Comparison of ENCODE assay signal across 22 cellular contexts in the genomic region with DNA sequence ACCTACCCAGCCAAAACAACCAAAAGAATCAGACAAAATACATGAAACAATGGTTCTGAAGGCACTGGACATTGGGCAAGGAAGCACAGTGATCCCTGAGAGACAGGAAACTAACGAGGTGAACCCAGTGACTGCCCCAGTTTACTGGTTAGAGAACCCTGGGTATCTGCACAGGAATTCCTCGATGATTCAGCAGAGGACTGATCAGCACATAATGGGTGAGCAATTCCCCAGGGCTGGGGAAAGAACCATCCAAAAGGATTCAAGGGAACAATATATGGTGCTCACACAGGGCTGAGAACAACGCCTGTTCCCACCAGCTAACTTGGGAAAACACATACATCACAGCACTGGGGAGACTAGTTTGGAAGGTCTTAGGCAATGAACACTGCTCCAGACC.
DNase-seq lines count a peak whose midpoint lies in the region; ATAC-seq and TF ChIP-seq lines count a peak whose summit lies in the region.
"Had no signal": no experiment of that assay in that cellular context is flagged by ENCODE, and none has a peak within 500 bp of the region (broad histone marks: within the 10 kb centered on the region; RNA-seq: fewer than 3 reads in every experiment).

No MANE protein-coding gene starts in this region.

- H3F3A ChIP-seq in PC-3 (ENCODE audit: low read length, unreplicated experiment) (no peaks in the 10 kb centered on the region), MM.1S (ENCODE audit: insufficient read depth, low read length) (peaks cover 4% of the 10 kb centered on the region; the same call in 1 of the 2 replicates)

- intact Hi-C loops in PC-3 (cut with micrococcal nuclease), result no loop called here

- TF ChIP-seq CTCF in PC-3 (conservative IDR thresholded peaks at IDR 0.05; ENCODE audit: low read depth, low read length) (no peak), MM.1S (IDR thresholded peaks at IDR 0.05; ENCODE audit: low read length) (no peak)

- H3K27ac ChIP-seq in PC-3 (ENCODE audit: low read length), result no peak overlapping the region
- no peak overlapping the region for H3K27ac ChIP-seq in MM.1S (ENCODE audit: low read length)
- H3K27ac ChIP-seq: BLaER1, cardiac muscle cell, dorsolateral prefrontal cortex, epithelial cell of prostate, psoas muscle, SJSA1, tibial artery had no signal

- CTCF ChIA-PET in PC-3 (lab: Charles Lee), result no interaction called here

- no peaks in the 10 kb centered on the region for H3K9me3 ChIP-seq in PC-3 (ENCODE audit: low read length)
- no peaks in the 10 kb centered on the region for H3K9me3 ChIP-seq in MM.1S (replicated peaks; ENCODE audit: insufficient read depth, low read length)

- H3K9ac ChIP-seq in PC-3 (ENCODE audit: low read length) (no peak overlapping the region), MM.1S (ENCODE audit: low read length) (no peak overlapping the region)
- H3K9ac ChIP-seq: BLaER1 had no signal

- peak; percentile 19 for DNase-seq in ELF-1 (ENCODE audit: low read depth, low spot score)
- peak; percentile 6 for DNase-seq in PC-3
- peak; percentile 56 for DNase-seq in dermis blood vessel endothelial cell
- peak; percentile 65 for DNase-seq in iris pigment epithelial cell (ENCODE audit: low read depth)
- no peak for DNase-seq in NCI-H526 treated with DMSO at 0.1 percent for 48 hours (lab: John Stamatoyannopoulos, UW)
- DNase-seq in MM.1S, result no peak
- DNase-seq in middle frontal gyrus (ENCODE audit: extremely low spot score, low spot score), result no peak
- DNase-seq: activated CD4-positive, alpha-beta T cell treated with anti-CD3 and anti-CD28 coated beads, Interleukin-2, amount 50 U/mL, for 48 hours; activated gamma-delta T cell; dorsolateral prefrontal cortex; GDM1; GOT3; NCI-H1417 treated with DMSO at 0.1 percent for 48 hours; NCI-H69; psoas muscle; stimulated activated CD4-positive, alpha-beta T cell treated with anti-CD3 and anti-CD28 coated beads, Interleukin-4, amount 100 ng/mL, for 1 hour; tibial artery had no signal

- H4K20me1 ChIP-seq in PC-3 (ENCODE audit: low read length) (no peaks in the 10 kb centered on the region), MM.1S (ENCODE audit: insufficient read depth, low read length) (no peaks in the 10 kb centered on the region)
- H4K20me1 ChIP-seq: BLaER1 had no signal

- H3K79me2 ChIP-seq in PC-3 (ENCODE audit: low read length) (no peaks in the 10 kb centered on the region), MM.1S (ENCODE audit: low read length) (no peaks in the 10 kb centered on the region)

- H3K36me3 ChIP-seq in PC-3 (ENCODE audit: low read depth, low read length) (peaks cover 4% of the 10 kb centered on the region; the same call in 1 of the 2 replicates), MM.1S (replicated peaks; ENCODE audit: insufficient read depth, low read length) (no peaks in the 10 kb centered on the region)
- H3K36me3 ChIP-seq: cardiac muscle cell, SJSA1 had no signal

- BruUV-seq in PC-3 (replicated peaks; lab: Mats Ljungman, UMichigan), result no TSS peak

- H3K4me1 ChIP-seq in PC-3 (ENCODE audit: insufficient read depth, low read length) (no peaks in the 10 kb centered on the region), MM.1S (ENCODE audit: low read length) (peaks cover 16% of the 10 kb centered on the region)
- H3K4me1 ChIP-seq: BLaER1, tibial artery had no signal

- no peak for ATAC-seq in PC-3
- no peak for ATAC-seq in HG03457 (IDR thresholded peaks at IDR 0.05; ENCODE audit: unreplicated experiment)
- ATAC-seq: psoas muscle had no signal

- H3K9me2 ChIP-seq in PC-3 (replicated peaks; ENCODE audit: low read length) (no peaks in the 10 kb centered on the region), MM.1S (replicated peaks; ENCODE audit: insufficient read depth, low read length) (no peaks in the 10 kb centered on the region)

- H3K4me2 ChIP-seq in PC-3 (ENCODE audit: low read length) (no peak overlapping the region), MM.1S (ENCODE audit: low read depth, low read length) (no peak overlapping the region)
- H3K4me2 ChIP-seq: BLaER1 had no signal

- POLR2A ChIA-PET in PC-3 (lab: Charles Lee; ENCODE audit: unreplicated experiment), result no interaction called here

- H3K27me3 ChIP-seq in PC-3 (ENCODE audit: low read length), result no peaks in the 10 kb centered on the region
- H3K27me3 ChIP-seq in MM.1S (replicated peaks; ENCODE audit: insufficient read depth, low read length), result no peaks in the 10 kb centered on the region
- H3K27me3 ChIP-seq: BLaER1, cardiac muscle cell, dorsolateral prefrontal cortex, SJSA1, tibial artery had no signal

- H2AFZ ChIP-seq in PC-3 (ENCODE audit: low read length), result no peak overlapping the region
- no peak overlapping the region for H2AFZ ChIP-seq in MM.1S (ENCODE audit: low read length)

- H3K4me3 ChIP-seq in PC-3 (ENCODE audit: low read length) (no peak overlapping the region), MM.1S (ENCODE audit: low read length) (no peak overlapping the region)
- H3K4me3 ChIP-seq: BLaER1, cardiac muscle cell, dorsolateral prefrontal cortex, psoas muscle, SJSA1, tibial artery had no signal

Comparison
In these comparisons a context has a peak if more than half of its experiments do, and no peak if none do; other contexts are left out.
1. DNase-seq: peak in ELF-1 (single experiment), PC-3 (single experiment), dermis blood vessel endothelial cell (single experiment) and iris pigment epithelial cell (single experiment); none in NCI-H526 treated with DMSO at 0.1 percent for 48 hours (single experiment), MM.1S (single experiment) and middle frontal gyrus (single experiment).